21 cellular contexts compared by ENCODE assay signal in genomic region chr3:79063629-79064028, GRCh38.
A peak's percentile ranks its signal among the peaks of the same experiment; 100 is the strongest.
DNase-seq lines count a peak whose midpoint lies in the region.
"Had no signal": no experiment of that assay in that cellular context is flagged by ENCODE, and none has a peak within 500 bp of the region (broad histone marks: within the 10 kb centered on the region; RNA-seq: fewer than 3 reads in every experiment).

No MANE protein-coding gene starts in this region.

- no peak overlapping the region for H3K9ac ChIP-seq in adipocyte (ENCODE audit: low read length)

- H3K9me3 ChIP-seq in adipocyte (ENCODE audit: control insufficient read depth, low read length): no peaks in the 10 kb centered on the region
- H3K9me3 ChIP-seq: A549, BE2C had no signal

- DNase-seq in AG20443 (ENCODE audit: low spot score) (peak; percentile 4), EL (peak; percentile 17), adipocyte (ENCODE audit: low read depth) (peak; percentile 19), NCI-H2081 treated with DMSO at 0.1 percent for 48 hours (lab: John Stamatoyannopoulos, UW) (no peak), H4 (ENCODE audit: low spot score) (no peak), glomerular visceral epithelial cell (ENCODE audit: extremely low spot score) (no peak)
- no peak for DNase-seq in activated CD4-positive, alpha-beta T cell treated with anti-CD3 and anti-CD28 coated beads for 48 hours
- DNase-seq: 8988T; ACHN; BE2C; C1 segment of cervical spinal cord; Calu3; CD4-positive, alpha-beta memory T cell; COR-L47; DMS153; DND-41; GF-D8; HFFc6 had no signal

- no peaks in the 10 kb centered on the region for H3K36me3 ChIP-seq in adipocyte (ENCODE audit: control insufficient read depth, insufficient read depth, low read length, severe bottlenecking)
- H3K36me3 ChIP-seq: BE2C, HAP-1 had no signal

- H3K4me1 ChIP-seq in adipocyte (ENCODE audit: control insufficient read depth, insufficient read depth, low read length): no peaks in the 10 kb centered on the region
- H3K4me1 ChIP-seq: A549 had no signal

- no peaks in the 10 kb centered on the region for H3K27me3 ChIP-seq in adipocyte (replicated peaks; ENCODE audit: control insufficient read depth, insufficient read depth, low read length)
- H3K27me3 ChIP-seq: BE2C had no signal

- H3K4me3 ChIP-seq in adipocyte (ENCODE audit: low read length): no peak overlapping the region
- H3K4me3 ChIP-seq: A549, GM23338, HAP-1 had no signal

Comparison
In these comparisons a context has a peak if more than half of its experiments do, and no peak if none do; other contexts are left out.
1. DNase-seq: peak in AG20443 (single experiment), EL (single experiment) and adipocyte (single experiment); none in NCI-H2081 treated with DMSO at 0.1 percent for 48 hours (single experiment), activated CD4-positive, alpha-beta T cell treated with anti-CD3 and anti-CD28 coated beads for 48 hours (single experiment), H4 (single experiment) and glomerular visceral epithelial cell (single experiment).